Comparison of ENCODE assay signal across 23 cellular contexts in the genomic region with DNA sequence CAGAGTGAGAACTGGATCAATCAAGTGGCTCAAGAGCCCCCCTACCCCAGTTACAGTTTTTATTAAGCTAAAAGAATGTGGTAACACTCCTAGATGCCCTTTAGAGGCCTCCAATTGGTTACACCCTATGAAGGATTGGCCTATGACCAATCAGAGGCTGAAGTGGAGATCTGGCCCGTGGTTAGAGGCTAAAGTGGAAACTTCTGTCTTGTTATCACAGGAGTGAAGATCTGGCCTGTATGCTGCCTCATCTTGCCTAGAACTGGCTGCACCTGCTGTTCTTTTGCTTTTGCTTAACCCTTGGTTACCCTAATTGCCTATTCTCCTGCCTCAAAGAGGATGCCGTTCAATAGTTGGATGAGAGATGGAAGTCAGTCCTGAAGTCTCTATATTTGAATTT.
A peak's percentile ranks its signal among the peaks of the same experiment; 100 is the strongest.
DNase-seq lines count a peak whose midpoint lies in the region; ATAC-seq, FAIRE-seq and TF ChIP-seq lines count a peak whose summit lies in the region.
"Had no signal": no experiment of that assay in that cellular context is flagged by ENCODE, and none has a peak within 500 bp of the region (broad histone marks: within the 10 kb centered on the region; RNA-seq: fewer than 3 reads in every experiment).

No MANE protein-coding gene starts in this region.

- ATAC-seq in GM12878 (no peak; the same call in 2 of the 3 replicates), HG03159 (IDR thresholded peaks at IDR 0.05; ENCODE audit: unreplicated experiment) (no peak)
- ATAC-seq: HepG2, T-cell had no signal

- H3K9me3 ChIP-seq in OCI-LY3 (ENCODE audit: insufficient read depth, low read length) (no peaks in the 10 kb centered on the region), GM12878 (replicated peaks; ENCODE audit: control insufficient read depth, insufficient read depth, low read length) (no peaks in the 10 kb centered on the region), vagina (no peaks in the 10 kb centered on the region)

- H4K20me1 ChIP-seq in OCI-LY3 (ENCODE audit: insufficient read depth, low read length) (no peaks in the 10 kb centered on the region), GM12878 (ENCODE audit: control insufficient read depth, insufficient read depth) (no peaks in the 10 kb centered on the region)

- H2AFZ ChIP-seq in OCI-LY3 (ENCODE audit: low read depth, low read length) (peak overlapping the region; percentile 17; the same call in 1 of the 2 replicates), GM12878 (ENCODE audit: control insufficient read depth, low read depth, low read length) (no peak overlapping the region)

- TF ChIP-seq POLR2A in GM12878 (IDR thresholded peaks at IDR 0.05; ENCODE audit: low read depth, low read length) (no peak), vagina (IDR thresholded peaks at IDR 0.05) (no peak)

- RAD21 ChIA-PET in GM12878 (lab: Charles Lee; ENCODE audit: unreplicated experiment), result no interaction called here

- WGBS in GM12878 (ENCODE audit: insufficient coverage, insufficient replicate concordance, low lambda C conversion rate, missing lambda C conversion rate), result 54% methylated on average over 2 of the region's 2 CpGs

- TF ChIP-seq EP300 in GM12878 (IDR thresholded peaks at IDR 0.05; ENCODE audit: borderline replicate concordance in 1 of 2, control insufficient read depth in 1 of 2, low read depth in 2 of 2, low read length in 2 of 2), result no peak

- no peak for TF ChIP-seq RAD21 in GM12878 (IDR thresholded peaks at IDR 0.05; ENCODE audit: insufficient read depth, low read depth, low read length)

- H3K9ac ChIP-seq in OCI-LY3 (ENCODE audit: low read length) (no peak overlapping the region), GM12878 (ENCODE audit: control insufficient read depth, insufficient read depth, low read length) (no peak overlapping the region)

- intact Hi-C loops in GM12878 (cut with micrococcal nuclease; ENCODE audit: unreplicated experiment) (loop anchor here (5.0 kb wide), 1 partner anchor 856 kb away; no protein-coding TSS in a partner anchor), vagina (cut with DNase I) (no loop called here)

- no peaks in the 10 kb centered on the region for H3K79me2 ChIP-seq in OCI-LY3 (ENCODE audit: low read length)
- no peaks in the 10 kb centered on the region for H3K79me2 ChIP-seq in GM12878 (ENCODE audit: control insufficient read depth, insufficient read depth, low read length)

- in situ Hi-C loops in GM12878 (cut with MboI), result no loop called here

- H3K4me1 ChIP-seq in OCI-LY3 (ENCODE audit: low read length) (peaks cover 15% of the 10 kb centered on the region), GM12878 (ENCODE audit: control insufficient read depth, insufficient read depth, low read length) (no peaks in the 10 kb centered on the region), vagina (no peaks in the 10 kb centered on the region)

- CTCF ChIA-PET in GM12878 (lab: Yijun Ruan, JAX), result interaction anchor here (1.9 to 3.5 kb wide), 2 partner anchors 11 to 13 kb away, joined by 5 to 18 read pairs; no protein-coding TSS in a partner anchor

- H3K27me3 ChIP-seq in OCI-LY3 (ENCODE audit: low read depth, low read length) (no peaks in the 10 kb centered on the region), GM12878 (replicated peaks in 1 of 2; ENCODE audit: control insufficient read depth in 2 of 2, insufficient read depth in 2 of 2, low read length in 1 of 2) (no peaks in the 10 kb centered on the region), vagina (no peaks in the 10 kb centered on the region)

- peak; percentile 9 for DNase-seq in NCI-H748 (lab: John Stamatoyannopoulos, UW; ENCODE audit: unreplicated experiment)
- no peak for DNase-seq in NCI-H748 treated with DMSO at 0.1 percent for 48 hours (lab: John Stamatoyannopoulos, UW)
- no peak for DNase-seq in GM12878 (ENCODE audit: low read depth, low spot score)
- no peak for DNase-seq in HPDE6-E6E7 (ENCODE audit: extremely low spot score)
- no peak for DNase-seq in islet precursor cell
- no peak for DNase-seq in vagina (ENCODE audit: extremely low spot score in 2 of 2)
- DNase-seq: 8988T, ACHN, Calu3, H9, NCI-H1105, NCI-H1436 treated with DMSO at 0.1 percent for 48 hours, NCI-H187 treated with DMSO at 0.1 percent for 48 hours, NCI-H446, NCI-H524 treated with DMSO at 0.1 percent for 48 hours, SHP77, T-cell had no signal

- H3K36me3 ChIP-seq in OCI-LY3 (replicated peaks; ENCODE audit: low read depth, low read length) (no peaks in the 10 kb centered on the region), GM12878 (ENCODE audit: control insufficient read depth in 2 of 2, insufficient read depth in 2 of 2, low read length in 1 of 2) (no peaks in the 10 kb centered on the region), vagina (no peaks in the 10 kb centered on the region)

- BruUV-seq in GM12878 (replicated peaks; lab: Mats Ljungman, UMichigan), result no TSS peak

- SMC1A ChIA-PET in GM12878 (lab: Charles Lee; ENCODE audit: uncharacterized antibody, unreplicated experiment), result no interaction called here

- no peak for FAIRE-seq in GM12878 (lab: Jason Lieb, UNC)
- FAIRE-seq: GM18507, HepG2 had no signal

- POLR2A ChIA-PET in GM12878 (lab: Charles Lee), result no interaction called here

- H3K4me2 ChIP-seq in OCI-LY3 (ENCODE audit: low read length) (peak overlapping the region; percentile 86), GM12878 (ENCODE audit: control insufficient read depth, insufficient read depth) (no peak overlapping the region)

- peak overlapping the region; percentile 60; the same call in 1 of the 2 replicates for H3K4me3 ChIP-seq in OCI-LY3 (ENCODE audit: low read length)
- no peak overlapping the region for H3K4me3 ChIP-seq in GM12878
- H3K4me3 ChIP-seq in vagina, result no peak overlapping the region

- H3K27ac ChIP-seq in OCI-LY3 (ENCODE audit: low read length) (no peak overlapping the region), GM12878 (ENCODE audit: control insufficient read depth, insufficient read depth) (no peak overlapping the region), vagina (no peak overlapping the region)
- H3K27ac ChIP-seq: HL-60, RWPE1 had no signal

- TF ChIP-seq CTCF in OCI-LY3 (IDR thresholded peaks at IDR 0.05; ENCODE audit: low read depth, low read length) (no peak), GM12878 (IDR thresholded peaks at IDR 0.05 in 2 of 3, conservative IDR thresholded peaks at IDR 0.05 in 1 of 3; ENCODE audit: control insufficient read depth in 2 of 3, extremely low read depth in 1 of 3, insufficient read depth in 1 of 3, low read depth in 3 of 3, low read length in 3 of 3) (no peak), vagina (IDR thresholded peaks at IDR 0.05) (no peak)

TF ChIP-seq in GM12878, 131 proteins besides CTCF, POLR2A, EP300 and RAD21:
- TF ChIP-seq ZNF274 (IDR thresholded peaks at IDR 0.05; ENCODE audit: insufficient read depth, insufficient read length) (no peak), RAD51 (IDR thresholded peaks at IDR 0.05) (no peak)
- TF ChIP-seq, protein P1, sequence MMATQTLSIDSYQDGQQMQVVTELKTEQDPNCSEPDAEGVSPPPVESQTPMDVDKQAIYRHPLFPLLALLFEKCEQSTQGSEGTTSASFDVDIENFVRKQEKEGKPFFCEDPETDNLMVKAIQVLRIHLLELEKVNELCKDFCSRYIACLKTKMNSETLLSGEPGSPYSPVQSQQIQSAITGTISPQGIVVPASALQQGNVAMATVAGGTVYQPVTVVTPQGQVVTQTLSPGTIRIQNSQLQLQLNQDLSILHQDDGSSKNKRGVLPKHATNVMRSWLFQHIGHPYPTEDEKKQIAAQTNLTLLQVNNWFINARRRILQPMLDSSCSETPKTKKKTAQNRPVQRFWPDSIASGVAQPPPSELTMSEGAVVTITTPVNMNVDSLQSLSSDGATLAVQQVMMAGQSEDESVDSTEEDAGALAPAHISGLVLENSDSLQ (IDR thresholded peaks at IDR 0.05), result peak; percentile 45; the same call in 1 of the 2 replicates
